ENCODE assay signal across 1 cellular context in the genomic region with DNA sequence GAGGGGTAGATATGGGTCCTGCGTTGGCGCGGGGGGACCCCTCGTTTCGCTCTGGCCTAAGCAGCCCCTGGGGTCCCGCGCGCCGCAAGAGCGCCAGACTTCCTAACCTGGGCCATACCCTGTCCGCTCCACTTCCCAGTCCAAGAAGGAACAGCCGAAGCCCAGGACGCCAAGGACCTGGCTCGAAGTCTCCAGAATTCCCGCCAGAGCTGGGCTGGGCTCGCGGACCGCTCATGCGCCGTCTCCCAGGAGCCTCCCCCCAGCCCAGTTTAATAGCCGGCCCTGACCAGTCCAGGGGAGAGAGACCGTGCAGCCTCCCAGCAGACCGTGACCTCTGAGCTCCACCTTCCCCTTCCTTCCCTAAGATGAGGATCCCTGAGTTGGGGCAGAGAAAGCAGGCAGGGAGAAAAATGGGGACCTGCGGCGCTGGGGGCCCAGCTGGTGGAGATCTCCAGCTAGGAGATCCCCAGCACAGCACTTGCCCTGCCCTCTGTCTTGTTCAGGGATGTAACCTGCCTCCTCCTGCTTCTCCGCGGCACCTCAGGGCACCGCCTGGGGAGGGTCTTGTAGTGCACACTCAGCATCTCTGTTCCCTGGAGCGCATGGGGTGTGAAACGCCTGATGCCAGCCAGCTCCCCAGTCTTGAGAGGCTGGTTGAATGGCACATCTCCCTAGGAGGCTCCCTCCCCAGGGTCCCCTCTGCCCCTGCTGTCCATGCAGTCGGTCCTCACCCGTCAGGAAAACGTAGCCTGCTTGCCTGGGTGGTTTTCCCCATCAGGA.
TF ChIP-seq lines count a peak whose summit lies in the region.

No MANE protein-coding gene starts in this region.

TF ChIP-seq in HepG2, 621 proteins besides CTCF, POLR2A, EP300 and RAD21 (continued from another document):
- TF ChIP-seq, protein P1, sequence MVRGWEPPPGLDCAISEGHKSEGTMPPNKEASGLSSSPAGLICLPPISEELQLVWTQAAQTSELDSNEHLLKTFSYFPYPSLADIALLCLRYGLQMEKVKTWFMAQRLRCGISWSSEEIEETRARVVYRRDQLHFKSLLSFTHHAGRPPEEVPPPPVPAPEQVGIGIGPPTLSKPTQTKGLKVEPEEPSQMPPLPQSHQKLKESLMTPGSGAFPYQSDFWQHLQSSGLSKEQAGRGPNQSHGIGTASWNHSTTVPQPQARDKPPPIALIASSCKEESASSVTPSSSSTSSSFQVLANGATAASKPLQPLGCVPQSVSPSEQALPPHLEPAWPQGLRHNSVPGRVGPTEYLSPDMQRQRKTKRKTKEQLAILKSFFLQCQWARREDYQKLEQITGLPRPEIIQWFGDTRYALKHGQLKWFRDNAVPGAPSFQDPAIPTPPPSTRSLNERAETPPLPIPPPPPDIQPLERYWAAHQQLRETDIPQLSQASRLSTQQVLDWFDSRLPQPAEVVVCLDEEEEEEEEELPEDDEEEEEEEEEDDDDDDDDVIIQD (CRISPR knock-in tag; IDR thresholded peaks at IDR 0.05; ENCODE audit: low read depth): no peak
- TF ChIP-seq, protein P2, sequence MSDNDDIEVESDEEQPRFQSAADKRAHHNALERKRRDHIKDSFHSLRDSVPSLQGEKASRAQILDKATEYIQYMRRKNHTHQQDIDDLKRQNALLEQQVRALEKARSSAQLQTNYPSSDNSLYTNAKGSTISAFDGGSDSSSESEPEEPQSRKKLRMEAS (IDR thresholded peaks at IDR 0.05): 0 out of 2 replicates have a peak, but pooled peaks have one; percentile 7
- TF ChIP-seq FOXP1 (IDR thresholded peaks at IDR 0.05) (no peak), FOXP1 (CRISPR knock-in tag; IDR thresholded peaks at IDR 0.05) (no peak), NBN (conservative IDR thresholded peaks at IDR 0.05) (no peak), ZFP90 (CRISPR knock-in tag; IDR thresholded peaks at IDR 0.05; ENCODE audit: borderline replicate concordance) (0 out of 2 replicates have a peak, but pooled peaks have one; percentile 6), MAFK (conservative IDR thresholded peaks at IDR 0.05 in 1 of 2, IDR thresholded peaks at IDR 0.05 in 1 of 2; ENCODE audit: low read length in 2 of 2) (0 out of 4 replicates have a peak, but pooled peaks of 1 of the 2 experiments have one; percentile 20), ISX (CRISPR knock-in tag; conservative IDR thresholded peaks at IDR 0.05) (no peak), ZNF607 (CRISPR knock-in tag; IDR thresholded peaks at IDR 0.05; ENCODE audit: borderline replicate concordance) (peak; percentile 7; the same call in 1 of the 2 replicates), ZNF572 (CRISPR knock-in tag; IDR thresholded peaks at IDR 0.05) (peak; percentile 60; the same call in 1 of the 2 replicates), IRF2 (CRISPR knock-in tag; IDR thresholded peaks at IDR 0.05) (no peak), GLI4 (CRISPR knock-in tag; IDR thresholded peaks at IDR 0.05; ENCODE audit: borderline replicate concordance) (no peak), DNMT1 (CRISPR knock-in tag; IDR thresholded peaks at IDR 0.05) (0 out of 2 replicates have a peak, but pooled peaks have one; percentile 73), ZNF343 (CRISPR knock-in tag; IDR thresholded peaks at IDR 0.05) (no peak), RXRB (CRISPR knock-in tag; IDR thresholded peaks at IDR 0.05; ENCODE audit: borderline replicate concordance) (no peak), SNRNP70 (IDR thresholded peaks at IDR 0.05; ENCODE audit: low read depth, low read length) (no peak), ZNF749 (CRISPR knock-in tag; IDR thresholded peaks at IDR 0.05; ENCODE audit: borderline replicate concordance) (no peak), XBP1 (CRISPR knock-in tag; IDR thresholded peaks at IDR 0.05) (no peak), ZNF543 (CRISPR knock-in tag; IDR thresholded peaks at IDR 0.05) (no peak; the same call in 1 of the 2 replicates), ZNF251 (CRISPR knock-in tag; IDR thresholded peaks at IDR 0.05) (0 out of 2 replicates have a peak, but pooled peaks have one; percentile 24), MXI1 (IDR thresholded peaks at IDR 0.05; ENCODE audit: borderline replicate concordance, low read depth, low read length) (no peak), CREM (IDR thresholded peaks at IDR 0.05) (no peak), CREM (CRISPR knock-in tag; IDR thresholded peaks at IDR 0.05) (no peak), LCORL (IDR thresholded peaks at IDR 0.05) (no peak), LCORL (CRISPR knock-in tag; IDR thresholded peaks at IDR 0.05) (0 out of 2 replicates have a peak, but pooled peaks have one; percentile 1), MBD4 (IDR thresholded peaks at IDR 0.05; ENCODE audit: borderline replicate concordance, low read length) (no peak), ZNF468 (CRISPR knock-in tag; IDR thresholded peaks at IDR 0.05) (no peak), RORA (CRISPR knock-in tag; IDR thresholded peaks at IDR 0.05) (no peak), HNRNPH1 (optimal IDR thresholded peaks at IDR 0.05; ENCODE audit: low read depth, low read length) (no peak)
- TF ChIP-seq, protein P3, sequence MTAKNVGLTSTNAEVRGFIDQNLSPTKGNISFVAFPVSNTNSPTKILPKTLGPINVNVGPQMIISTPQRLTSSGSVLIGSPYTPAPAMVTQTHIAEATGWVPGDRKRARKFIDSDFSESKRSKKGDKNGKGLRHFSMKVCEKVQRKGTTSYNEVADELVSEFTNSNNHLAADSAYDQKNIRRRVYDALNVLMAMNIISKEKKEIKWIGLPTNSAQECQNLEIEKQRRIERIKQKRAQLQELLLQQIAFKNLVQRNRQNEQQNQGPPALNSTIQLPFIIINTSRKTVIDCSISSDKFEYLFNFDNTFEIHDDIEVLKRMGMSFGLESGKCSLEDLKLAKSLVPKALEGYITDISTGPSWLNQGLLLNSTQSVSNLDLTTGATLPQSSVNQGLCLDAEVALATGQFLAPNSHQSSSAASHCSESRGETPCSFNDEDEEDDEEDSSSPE (CRISPR knock-in tag; IDR thresholded peaks at IDR 0.05): peak; percentile 32; the same call in 1 of the 2 replicates
- TF ChIP-seq, protein P4, sequence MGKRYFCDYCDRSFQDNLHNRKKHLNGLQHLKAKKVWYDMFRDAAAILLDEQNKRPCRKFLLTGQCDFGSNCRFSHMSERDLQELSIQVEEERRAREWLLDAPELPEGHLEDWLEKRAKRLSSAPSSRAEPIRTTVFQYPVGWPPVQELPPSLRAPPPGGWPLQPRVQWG (CRISPR knock-in tag; IDR thresholded peaks at IDR 0.05; ENCODE audit: borderline replicate concordance, low read depth): no peak
- TF ChIP-seq, protein P5, sequence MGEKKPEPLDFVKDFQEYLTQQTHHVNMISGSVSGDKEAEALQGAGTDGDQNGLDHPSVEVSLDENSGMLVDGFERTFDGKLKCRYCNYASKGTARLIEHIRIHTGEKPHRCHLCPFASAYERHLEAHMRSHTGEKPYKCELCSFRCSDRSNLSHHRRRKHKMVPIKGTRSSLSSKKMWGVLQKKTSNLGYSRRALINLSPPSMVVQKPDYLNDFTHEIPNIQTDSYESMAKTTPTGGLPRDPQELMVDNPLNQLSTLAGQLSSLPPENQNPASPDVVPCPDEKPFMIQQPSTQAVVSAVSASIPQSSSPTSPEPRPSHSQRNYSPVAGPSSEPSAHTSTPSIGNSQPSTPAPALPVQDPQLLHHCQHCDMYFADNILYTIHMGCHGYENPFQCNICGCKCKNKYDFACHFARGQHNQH (CRISPR knock-in tag; IDR thresholded peaks at IDR 0.05): no peak
- TF ChIP-seq, protein P6, sequence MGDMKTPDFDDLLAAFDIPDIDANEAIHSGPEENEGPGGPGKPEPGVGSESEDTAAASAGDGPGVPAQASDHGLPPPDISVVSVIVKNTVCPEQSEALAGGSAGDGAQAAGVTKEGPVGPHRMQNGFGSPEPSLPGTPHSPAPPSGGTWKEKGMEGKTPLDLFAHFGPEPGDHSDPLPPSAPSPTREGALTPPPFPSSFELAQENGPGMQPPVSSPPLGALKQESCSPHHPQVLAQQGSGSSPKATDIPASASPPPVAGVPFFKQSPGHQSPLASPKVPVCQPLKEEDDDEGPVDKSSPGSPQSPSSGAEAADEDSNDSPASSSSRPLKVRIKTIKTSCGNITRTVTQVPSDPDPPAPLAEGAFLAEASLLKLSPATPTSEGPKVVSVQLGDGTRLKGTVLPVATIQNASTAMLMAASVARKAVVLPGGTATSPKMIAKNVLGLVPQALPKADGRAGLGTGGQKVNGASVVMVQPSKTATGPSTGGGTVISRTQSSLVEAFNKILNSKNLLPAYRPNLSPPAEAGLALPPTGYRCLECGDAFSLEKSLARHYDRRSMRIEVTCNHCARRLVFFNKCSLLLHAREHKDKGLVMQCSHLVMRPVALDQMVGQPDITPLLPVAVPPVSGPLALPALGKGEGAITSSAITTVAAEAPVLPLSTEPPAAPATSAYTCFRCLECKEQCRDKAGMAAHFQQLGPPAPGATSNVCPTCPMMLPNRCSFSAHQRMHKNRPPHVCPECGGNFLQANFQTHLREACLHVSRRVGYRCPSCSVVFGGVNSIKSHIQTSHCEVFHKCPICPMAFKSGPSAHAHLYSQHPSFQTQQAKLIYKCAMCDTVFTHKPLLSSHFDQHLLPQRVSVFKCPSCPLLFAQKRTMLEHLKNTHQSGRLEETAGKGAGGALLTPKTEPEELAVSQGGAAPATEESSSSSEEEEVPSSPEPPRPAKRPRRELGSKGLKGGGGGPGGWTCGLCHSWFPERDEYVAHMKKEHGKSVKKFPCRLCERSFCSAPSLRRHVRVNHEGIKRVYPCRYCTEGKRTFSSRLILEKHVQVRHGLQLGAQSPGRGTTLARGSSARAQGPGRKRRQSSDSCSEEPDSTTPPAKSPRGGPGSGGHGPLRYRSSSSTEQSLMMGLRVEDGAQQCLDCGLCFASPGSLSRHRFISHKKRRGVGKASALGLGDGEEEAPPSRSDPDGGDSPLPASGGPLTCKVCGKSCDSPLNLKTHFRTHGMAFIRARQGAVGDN (CRISPR knock-in tag; IDR thresholded peaks at IDR 0.05): peak; percentile 30; the same call in 1 of the 2 replicates
